In genomic region chr22:49788492-49788891, GRCh38 we compare ENCODE assay signal across 8 cellular contexts. TPM values are rescaled to one million over a fixed set of nuclear protein-coding genes. Genes with fewer than 3 reads are reported as not detected.
DNase-seq lines count a peak whose midpoint lies in the region; ATAC-seq and TF ChIP-seq lines count a peak whose summit lies in the region.

No MANE protein-coding gene starts in this region.

- no peaks in the 10 kb centered on the region for H3K9me3 Mint-ChIP-seq in activated T-helper 2 cell treated with anti-CD3 and anti-CD28 coated beads, Interferon-gamma antibody, Interleukin-2, Interleukin-4, amounts not matched to agents 10 μg/mL and 5 μg/mL and 100 μg/mL, durations not matched to agents 14 hours and 24 hours and 36 hours

- no peaks in the 10 kb centered on the region for H3K9me3 ChIP-seq in gastrocnemius medialis

- in situ Hi-C loops in gastrocnemius medialis (cut with MboI; ENCODE audit: low sequenced_read_pairs in 4 of 4), result loop anchor here in 1 of 4 donors (25.0 kb wide), 1 partner anchor 99 kb away; no protein-coding TSS in a partner anchor

- H3K27ac Mint-ChIP-seq in activated T-helper 2 cell treated with anti-CD3 and anti-CD28 coated beads, Interferon-gamma antibody, Interleukin-2, Interleukin-4, amounts not matched to agents 10 μg/mL and 5 μg/mL and 100 μg/mL, durations not matched to agents 14 hours and 24 hours and 36 hours, result peak overlapping the region; percentile 11

- H3K4me3 Mint-ChIP-seq in activated T-helper 2 cell treated with anti-CD3 and anti-CD28 coated beads, Interferon-gamma antibody, Interleukin-2, Interleukin-4, amounts not matched to agents 10 μg/mL and 5 μg/mL and 100 μg/mL, durations not matched to agents 14 hours and 24 hours and 36 hours (ENCODE audit: low read depth), result no peak overlapping the region

- peaks cover 35% of the 10 kb centered on the region for H3K4me1 Mint-ChIP-seq in activated T-helper 2 cell treated with anti-CD3 and anti-CD28 coated beads, Interferon-gamma antibody, Interleukin-2, Interleukin-4, amounts not matched to agents 10 μg/mL and 5 μg/mL and 100 μg/mL, durations not matched to agents 14 hours and 24 hours and 36 hours (ENCODE audit: low read depth)

- peaks cover 63% of the 10 kb centered on the region for H3K36me3 Mint-ChIP-seq in activated T-helper 2 cell treated with anti-CD3 and anti-CD28 coated beads, Interferon-gamma antibody, Interleukin-2, Interleukin-4, amounts not matched to agents 10 μg/mL and 5 μg/mL and 100 μg/mL, durations not matched to agents 14 hours and 24 hours and 36 hours (ENCODE audit: low read depth)

- ATAC-seq in Right ventricle myocardium superior (ENCODE audit: poor library complexity), result peak; percentile 75
- peak in 1 of 2 donors; percentile 42 for ATAC-seq in gastrocnemius medialis
- ATAC-seq in HG03378 (IDR thresholded peaks at IDR 0.05; ENCODE audit: unreplicated experiment), result no peak
- no peak for ATAC-seq in HG03432 (IDR thresholded peaks at IDR 0.05; ENCODE audit: unreplicated experiment)
- ATAC-seq in HG03521 (IDR thresholded peaks at IDR 0.05; ENCODE audit: unreplicated experiment), result no peak

- H3K4me1 ChIP-seq in gastrocnemius medialis, result peaks cover 75 to 86% of the 10 kb centered on the region in 2 donors

- intact Hi-C loops in activated T-helper 2 cell treated with anti-CD3 and anti-CD28 coated beads, Interferon-gamma antibody, Interleukin-2, Interleukin-4, amounts not matched to agents 10 μg/mL and 5 μg/mL and 100 μg/mL, durations not matched to agents 14 hours and 24 hours and 36 hours (cut with micrococcal nuclease), result no loop called here
- intact Hi-C loops in Right ventricle myocardium superior (cut with DNase I), result loop anchor here (10.0 kb wide), 1 partner anchor 126 kb away; the partner anchor contains the start of genes ALG12 and CRELD2
- intact Hi-C loops in gastrocnemius medialis (cut with DNase I; ENCODE audit: low total_unique reads), result loop anchor here (2.0 to 10.0 kb wide), 3 partner anchors 64 to 396 kb away; partner anchors contain the start of genes ALG12, CRELD2, TRABD and ZBED4

- H3K27ac ChIP-seq in gastrocnemius medialis, result peak overlapping the region; percentile 69 to 83 (median 79)

- no peak for TF ChIP-seq CTCF in gastrocnemius medialis (IDR thresholded peaks at IDR 0.05 in 4 of 5, conservative IDR thresholded peaks at IDR 0.05 in 1 of 5)

- peak overlapping the region in 3 of 4 donors; percentile 3 to 24 (median 21) for H3K4me3 ChIP-seq in gastrocnemius medialis

- no peak for TF ChIP-seq POLR2A in gastrocnemius medialis (IDR thresholded peaks at IDR 0.05)

- no peaks in the 10 kb centered on the region for H3K27me3 Mint-ChIP-seq in activated T-helper 2 cell treated with anti-CD3 and anti-CD28 coated beads, Interferon-gamma antibody, Interleukin-2, Interleukin-4, amounts not matched to agents 10 μg/mL and 5 μg/mL and 100 μg/mL, durations not matched to agents 14 hours and 24 hours and 36 hours (ENCODE audit: low read depth)

- H3K36me3 ChIP-seq in gastrocnemius medialis, result peaks cover 0 to 32% of the 10 kb centered on the region in 2 donors

- no peaks in the 10 kb centered on the region for H3K27me3 ChIP-seq in gastrocnemius medialis

- peak; percentile 47 for DNase-seq in EH (ENCODE audit: low read depth)
- no peak for DNase-seq in activated T-helper 2 cell treated with anti-CD3 and anti-CD28 coated beads, Interferon-gamma antibody, Interleukin-2, Interleukin-4, amounts not matched to agents 10 μg/mL and 5 μg/mL and 100 μg/mL, durations not matched to agents 14 hours and 24 hours and 36 hours (ENCODE audit: low spot score)
- DNase-seq in Right ventricle myocardium superior, result peak; percentile 86
- DNase-seq in gastrocnemius medialis, result peak; percentile 52 to 69
- no peak for DNase-seq in NCI-H748 treated with DMSO at 0.1 percent for 48 hours (lab: John Stamatoyannopoulos, UW)

RNA-seq across cellular contexts. Expression of gene BRD1, which starts 39.2 kb away (rescaled TPM):
- 41.3 and 46.2 TPM in 2 replicates for total RNA-seq in activated T-helper 2 cell treated with anti-CD3 and anti-CD28 coated beads, Interferon-gamma antibody, Interleukin-2, Interleukin-4, amounts not matched to agents 10 μg/mL and 5 μg/mL and 100 μg/mL, durations not matched to agents 14 hours and 24 hours and 36 hours
- total RNA-seq in Right ventricle myocardium superior (15.9 TPM), gastrocnemius medialis (10 to 100 TPM; 15.6 to 25.2 (median 18.1) TPM)

Comparison
In these comparisons a context has a peak if more than half of its experiments do, and no peak if none do; other contexts are left out.
1. DNase-seq: peak in EH (single experiment), Right ventricle myocardium superior (single experiment) and gastrocnemius medialis (2 of 2); none in activated T-helper 2 cell treated with anti-CD3 and anti-CD28 coated beads, Interferon-gamma antibody, Interleukin-2, Interleukin-4, amounts not matched to agents 10 μg/mL and 5 μg/mL and 100 μg/mL, durations not matched to agents 14 hours and 24 hours and 36 hours (single experiment) and NCI-H748 treated with DMSO at 0.1 percent for 48 hours (single experiment).